ENCODE assay signal across 30 cellular contexts in the genomic region with DNA sequence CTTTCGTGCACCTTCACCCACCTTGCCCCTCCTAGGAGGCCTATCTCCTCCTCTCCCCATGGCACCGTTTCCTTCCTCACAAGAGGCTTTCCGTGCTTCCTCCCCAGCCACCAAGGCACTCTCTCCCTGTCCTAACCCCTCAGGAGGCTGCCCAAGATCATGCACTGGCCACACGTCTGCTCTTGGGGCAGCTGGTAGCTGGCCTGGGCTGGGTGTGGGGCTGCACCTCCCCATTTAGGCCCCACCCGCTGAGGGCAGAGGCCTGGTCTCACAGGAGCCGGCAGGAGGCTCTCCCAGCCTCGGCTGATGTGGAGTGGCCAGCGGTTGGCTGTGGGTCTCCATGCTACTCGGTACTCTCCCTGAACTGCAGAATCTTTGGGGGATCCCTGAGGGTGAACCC. TPM values are rescaled to one million over a fixed set of nuclear protein-coding genes. Genes with fewer than 3 reads are reported as not detected.
DNase-seq lines count a peak whose midpoint lies in the region; ATAC-seq and TF ChIP-seq lines count a peak whose summit lies in the region.
"Had no signal": no experiment of that assay in that cellular context is flagged by ENCODE, and none has a peak within 500 bp of the region (broad histone marks: within the 10 kb centered on the region; RNA-seq: fewer than 3 reads in every experiment).

No MANE protein-coding gene starts in this region.

- H4K20me1 ChIP-seq in osteoblast (ENCODE audit: insufficient read depth, low read length): no peaks in the 10 kb centered on the region

- no peaks in the 10 kb centered on the region for H3K9me3 Mint-ChIP-seq in activated CD4-positive, alpha-beta T cell treated with anti-CD3 and anti-CD28 coated beads for 36 hours (ENCODE audit: low read depth)
- H3K9me3 Mint-ChIP-seq in glutamatergic neuron (ENCODE audit: unreplicated experiment): peaks cover 4% of the 10 kb centered on the region
- H3K9me3 Mint-ChIP-seq: IgD-negative memory B cell; neural crest cell; stimulated activated naive CD8-positive, alpha-beta T cell treated with anti-CD3 and anti-CD28 coated beads, Interleukin-15, amount 100 ng/mL, for 72 hours had no signal

- no peak for TF ChIP-seq POLR2A in vagina (IDR thresholded peaks at IDR 0.05)

- TF ChIP-seq CTCF in glutamatergic neuron (IDR thresholded peaks at IDR 0.05; ENCODE audit: partially characterized antibody, unreplicated experiment): no peak
- TF ChIP-seq CTCF in osteoblast (IDR thresholded peaks at IDR 0.05; ENCODE audit: extremely low read depth, low read depth, low read length): no peak
- TF ChIP-seq CTCF in vagina (IDR thresholded peaks at IDR 0.05): no peak

- peak overlapping the region; percentile 47 for H3K27ac Mint-ChIP-seq in activated CD4-positive, alpha-beta T cell treated with anti-CD3 and anti-CD28 coated beads for 36 hours
- no peak overlapping the region for H3K27ac Mint-ChIP-seq in glutamatergic neuron (ENCODE audit: unreplicated experiment)
- H3K27ac Mint-ChIP-seq: progenitor cell of endocrine pancreas had no signal

- no peaks in the 10 kb centered on the region for H3K36me3 Mint-ChIP-seq in activated CD4-positive, alpha-beta T cell treated with anti-CD3 and anti-CD28 coated beads for 36 hours (ENCODE audit: low read depth)
- no peaks in the 10 kb centered on the region for H3K36me3 Mint-ChIP-seq in glutamatergic neuron (ENCODE audit: unreplicated experiment)

- H3K36me3 ChIP-seq in NT2/D1 (ENCODE audit: insufficient read depth, insufficient read length, low read length) (no peaks in the 10 kb centered on the region), osteoblast (ENCODE audit: insufficient read depth, low read length) (no peaks in the 10 kb centered on the region), vagina (no peaks in the 10 kb centered on the region)
- H3K36me3 ChIP-seq: breast epithelium, gastroesophageal sphincter, left ventricle myocardium inferior, sigmoid colon, tibial nerve had no signal

- H3K27me3 ChIP-seq in NT2/D1 (ENCODE audit: insufficient read depth, insufficient read length) (no peaks in the 10 kb centered on the region), osteoblast (ENCODE audit: insufficient read depth, low read length) (no peaks in the 10 kb centered on the region), vagina (no peaks in the 10 kb centered on the region)
- H3K27me3 ChIP-seq: breast epithelium, gastroesophageal sphincter, sigmoid colon, tibial nerve had no signal

- intact Hi-C loops in activated CD4-positive, alpha-beta T cell treated with anti-CD3 and anti-CD28 coated beads for 36 hours (cut with DNase I, micrococcal nuclease): no loop called here
- intact Hi-C loops in vagina (cut with DNase I): no loop called here

- no peaks in the 10 kb centered on the region for H3K79me2 ChIP-seq in osteoblast (ENCODE audit: insufficient read depth, low read length)

- H3K4me1 Mint-ChIP-seq in activated CD4-positive, alpha-beta T cell treated with anti-CD3 and anti-CD28 coated beads for 36 hours: peaks cover 37% of the 10 kb centered on the region
- peaks cover 6% of the 10 kb centered on the region for H3K4me1 Mint-ChIP-seq in glutamatergic neuron (ENCODE audit: low read depth, unreplicated experiment)

- POLR2A ChIA-PET in activated CD4-positive, alpha-beta T cell treated with anti-CD3 and anti-CD28 coated beads for 36 hours (lab: Charles Lee): no interaction called here

- DNase-seq in activated CD4-positive, alpha-beta T cell treated with anti-CD3 and anti-CD28 coated beads for 36 hours: no peak
- no peak for DNase-seq in activated CD4-positive, alpha-beta T cell treated with anti-CD3 and anti-CD28 coated beads, Interleukin-2, amount 50 U/mL, for 4 hours
- DNase-seq in NT2/D1 (ENCODE audit: low read depth, low spot score) (no peak), glutamatergic neuron (peak; percentile 27), osteoblast (ENCODE audit: insufficient read length, low spot score, missing footprints) (peak; percentile 8), vagina (ENCODE audit: extremely low spot score in 2 of 2) (no peak)
- DNase-seq in activated CD8-positive, alpha-beta memory T cell treated with anti-CD3 and anti-CD28 coated beads, Interleukin-2, amount 50 U/mL, for 4 hours: no peak
- DNase-seq: activated effector memory CD4-positive, alpha-beta T cell treated with anti-CD3 and anti-CD28 coated beads, Interleukin-2, amount 50 U/mL, for 16 hours; amniotic stem cell; COR-L47; DMS79; hypothalamus; left ventricle myocardium inferior; midbrain; NCI-H1092 treated with DMSO at 0.1 percent for 48 hours; NCI-H2029; NCI-H226; NCI-H774; sigmoid colon; stimulated activated CD4-positive, alpha-beta T cell treated with anti-CD3 and anti-CD28 coated beads, Interleukin-15, amount 100 ng/mL, for 24 hours; stimulated activated naive CD8-positive, alpha-beta T cell treated with anti-CD3 and anti-CD28 coated beads, Interleukin-15, amount 100 ng/mL, for 72 hours; T-helper 9 cell had no signal

- peaks cover 28% of the 10 kb centered on the region for H3K4me1 ChIP-seq in NT2/D1 (ENCODE audit: insufficient read depth, insufficient read length)
- peaks cover 6% of the 10 kb centered on the region for H3K4me1 ChIP-seq in osteoblast (ENCODE audit: insufficient read depth, low read length)
- H3K4me1 ChIP-seq in vagina: no peaks in the 10 kb centered on the region
- H3K4me1 ChIP-seq: breast epithelium, left ventricle myocardium inferior had no signal

- H3K4me3 ChIP-seq in NT2/D1 (ENCODE audit: insufficient read length, low read depth) (no peak overlapping the region), osteoblast (ENCODE audit: insufficient read depth, low read length) (no peak overlapping the region), vagina (no peak overlapping the region)
- H3K4me3 ChIP-seq: breast epithelium, gastroesophageal sphincter, left ventricle myocardium inferior, sigmoid colon, tibial nerve had no signal

- no peak for ATAC-seq in activated CD4-positive, alpha-beta T cell treated with anti-CD3 and anti-CD28 coated beads for 36 hours
- no peak for ATAC-seq in SK-N-SH treated with all-trans-retinoic acid at 6 μM for 48 hours
- ATAC-seq: gastroesophageal sphincter; stimulated activated naive CD8-positive, alpha-beta T cell treated with anti-CD3 and anti-CD28 coated beads, Interleukin-15, amount 100 ng/mL, for 72 hours had no signal

- H3K9me3 ChIP-seq in NT2/D1 (ENCODE audit: insufficient read depth, low read length) (no peaks in the 10 kb centered on the region), osteoblast (ENCODE audit: low read depth, low read length) (no peaks in the 10 kb centered on the region), vagina (no peaks in the 10 kb centered on the region)
- H3K9me3 ChIP-seq: breast epithelium, gastroesophageal sphincter, left ventricle myocardium inferior, sigmoid colon, tibial nerve had no signal

- CTCF ChIA-PET in activated CD4-positive, alpha-beta T cell treated with anti-CD3 and anti-CD28 coated beads for 36 hours (lab: Charles Lee): interaction anchor here (2.6 kb wide), 1 partner anchor 49 kb away, joined by 11 read pairs; no protein-coding TSS in a partner anchor

- no peak overlapping the region for H2AFZ ChIP-seq in osteoblast (ENCODE audit: low read length)

- no peaks in the 10 kb centered on the region for H3K27me3 Mint-ChIP-seq in activated CD4-positive, alpha-beta T cell treated with anti-CD3 and anti-CD28 coated beads for 36 hours
- H3K27me3 Mint-ChIP-seq in glutamatergic neuron (ENCODE audit: unreplicated experiment): peaks cover 6% of the 10 kb centered on the region
- H3K27me3 Mint-ChIP-seq: IgD-negative memory B cell; stimulated activated naive CD8-positive, alpha-beta T cell treated with anti-CD3 and anti-CD28 coated beads, Interleukin-15, amount 100 ng/mL, for 72 hours had no signal

- no peak overlapping the region for H3K4me3 Mint-ChIP-seq in activated CD4-positive, alpha-beta T cell treated with anti-CD3 and anti-CD28 coated beads for 36 hours
- no peak overlapping the region for H3K4me3 Mint-ChIP-seq in glutamatergic neuron (ENCODE audit: unreplicated experiment)
- H3K4me3 Mint-ChIP-seq: neural crest cell; stimulated activated naive CD8-positive, alpha-beta T cell treated with anti-CD3 and anti-CD28 coated beads, Interleukin-15, amount 100 ng/mL, for 72 hours had no signal

- H3K4me2 ChIP-seq in osteoblast (ENCODE audit: insufficient read depth, low read length): no peak overlapping the region

- no peak overlapping the region for H3K27ac ChIP-seq in osteoblast (ENCODE audit: low read depth, low read length)
- no peak overlapping the region for H3K27ac ChIP-seq in vagina
- H3K27ac ChIP-seq: 22Rv1, breast epithelium, gastroesophageal sphincter, left ventricle myocardium inferior, sigmoid colon, tibial nerve had no signal

- peak overlapping the region; percentile 17 for H3K9ac ChIP-seq in NT2/D1 (ENCODE audit: insufficient read length, low read depth)

TF ChIP-seq in SK-N-SH treated with all-trans-retinoic acid at 6 μM for 48 hours, 23 proteins besides CTCF, POLR2A, EP300 and RAD21 (continues in another document):
- TF ChIP-seq ZFP3 (CRISPR knock-in tag; IDR thresholded peaks at IDR 0.05): no peak
- no peak for TF ChIP-seq OSR1 (CRISPR knock-in tag; IDR thresholded peaks at IDR 0.05)
- no peak for TF ChIP-seq GLIS3 (CRISPR knock-in tag; IDR thresholded peaks at IDR 0.05)
- TF ChIP-seq, protein P1, sequence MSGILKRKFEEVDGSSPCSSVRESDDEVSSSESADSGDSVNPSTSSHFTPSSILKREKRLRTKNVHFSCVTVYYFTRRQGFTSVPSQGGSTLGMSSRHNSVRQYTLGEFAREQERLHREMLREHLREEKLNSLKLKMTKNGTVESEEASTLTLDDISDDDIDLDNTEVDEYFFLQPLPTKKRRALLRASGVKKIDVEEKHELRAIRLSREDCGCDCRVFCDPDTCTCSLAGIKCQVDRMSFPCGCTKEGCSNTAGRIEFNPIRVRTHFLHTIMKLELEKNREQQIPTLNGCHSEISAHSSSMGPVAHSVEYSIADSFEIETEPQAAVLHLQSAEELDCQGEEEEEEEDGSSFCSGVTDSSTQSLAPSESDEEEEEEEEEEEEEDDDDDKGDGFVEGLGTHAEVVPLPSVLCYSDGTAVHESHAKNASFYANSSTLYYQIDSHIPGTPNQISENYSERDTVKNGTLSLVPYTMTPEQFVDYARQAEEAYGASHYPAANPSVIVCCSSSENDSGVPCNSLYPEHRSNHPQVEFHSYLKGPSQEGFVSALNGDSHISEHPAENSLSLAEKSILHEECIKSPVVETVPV (CRISPR knock-in tag; IDR thresholded peaks at IDR 0.05): no peak

RNA-seq across cellular contexts. Expression of gene NOL4L, which starts 13.6 kb away (rescaled TPM):
- total RNA-seq in activated CD4-positive, alpha-beta T cell treated with anti-CD3 and anti-CD28 coated beads for 36 hours: 10 to 100 TPM; 17.3 to 22.0 TPM
- total RNA-seq in glutamatergic neuron (ENCODE audit: unreplicated experiment) (106 TPM), osteoblast (5.9 and 6.2 TPM in 2 replicates), vagina (17.9 TPM)

Comparison
In these comparisons a context has a peak if more than half of its experiments do, and no peak if none do; other contexts are left out.
1. DNase-seq: peak in glutamatergic neuron (single experiment) and osteoblast (single experiment); none in activated CD4-positive, alpha-beta T cell treated with anti-CD3 and anti-CD28 coated beads for 36 hours (single experiment), activated CD4-positive, alpha-beta T cell treated with anti-CD3 and anti-CD28 coated beads, Interleukin-2, amount 50 U/mL, for 4 hours (0 of 2), NT2/D1 (single experiment), vagina (0 of 2) and activated CD8-positive, alpha-beta memory T cell treated with anti-CD3 and anti-CD28 coated beads, Interleukin-2, amount 50 U/mL, for 4 hours (single experiment).